In the genomic region with DNA sequence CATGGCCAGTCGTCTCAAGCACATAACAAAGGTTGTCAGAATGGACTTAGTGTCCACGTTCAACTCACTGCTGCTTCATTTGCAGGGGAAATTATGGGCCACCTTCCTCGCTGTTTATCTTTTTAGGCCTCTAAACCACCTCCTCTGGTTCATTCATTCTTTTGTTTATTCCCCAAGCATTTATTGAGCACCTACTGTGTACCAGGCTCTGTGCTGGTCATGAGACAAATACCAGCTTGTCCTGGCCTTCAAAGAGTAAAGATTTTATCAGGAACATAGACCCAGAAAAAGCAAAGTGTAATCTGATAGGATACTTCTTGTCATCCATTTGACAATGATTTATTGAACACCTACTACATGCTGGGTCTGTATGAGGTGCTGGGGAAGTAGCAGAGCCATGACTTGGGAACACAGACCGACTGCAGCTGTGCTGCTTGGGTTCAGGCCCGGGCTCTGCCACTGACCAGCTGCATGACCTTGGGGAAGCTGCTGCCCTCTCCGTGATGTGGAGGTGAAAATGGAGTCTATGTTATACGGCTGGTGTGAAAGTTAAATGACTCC, we compare ENCODE assay signal across 22 cellular contexts.
"Had no signal": no experiment of that assay in that cellular context is flagged by ENCODE, and none has a peak within 500 bp of the region (broad histone marks: within the 10 kb centered on the region; RNA-seq: fewer than 3 reads in every experiment).

No MANE protein-coding gene starts in this region.

- H3K9ac ChIP-seq: KMS-11, SK-N-SH had no signal

- H3K27ac ChIP-seq: KMS-11, RWPE1 had no signal

- ATAC-seq: Panc1, PC-3 had no signal

- H3K4me2 ChIP-seq: KMS-11, SK-N-SH had no signal

- DNase-seq: IMR-90, Kasumi-1, MM.1S, NCI-H1092 treated with DMSO at 0.1 percent for 48 hours, NCI-H1436, NCI-H187, NCI-H2029, NCI-H2081 treated with DMSO at 0.1 percent for 48 hours, NCI-H2171, NCI-H226, NCI-H446, NCI-H510A, NCI-H524 treated with DMSO at 0.1 percent for 48 hours, NCI-H69, NCI-H774, PC-3, SHP77, SK-N-SH, SW 1271 had no signal

- H3K9me3 ChIP-seq: SK-N-SH had no signal
